ENCODE assay signal across 17 cellular contexts in genomic region chr14:96156804-96157760, GRCh38. TPM values are rescaled to one million over a fixed set of nuclear protein-coding genes. Genes with fewer than 3 reads are reported as not detected.
DNase-seq lines count a peak whose midpoint lies in the region; ATAC-seq, FAIRE-seq and TF ChIP-seq lines count a peak whose summit lies in the region.
"Had no signal": no experiment of that assay in that cellular context is flagged by ENCODE, and none has a peak within 500 bp of the region (broad histone marks: within the 10 kb centered on the region; RNA-seq: fewer than 3 reads in every experiment).

No MANE protein-coding gene starts in this region.

- H3K27me3 ChIP-seq in BE2C (no peaks in the 10 kb centered on the region), body of pancreas (no peaks in the 10 kb centered on the region), pancreas (no peaks in the 10 kb centered on the region)
- H3K27me3 ChIP-seq: BLaER1 had no signal

- DNase-seq in DMS153 (lab: John Stamatoyannopoulos, UW) (peak; percentile 12), DMS153 treated with DMSO at 0.1 percent for 48 hours (lab: John Stamatoyannopoulos, UW; ENCODE audit: unreplicated experiment) (no peak), BE2C (peak; percentile 67), body of pancreas (peak in 2 of 4 donors; percentile 34), pancreas (peak in 3 of 6 donors; percentile 20 to 29 (median 23)), MV-4-11 (lab: John Stamatoyannopoulos, UW) (no peak), cerebellar cortex (ENCODE audit: low spot score) (no peak)
- DNase-seq: CD8-positive, alpha-beta memory T cell; GM23248; NCI-H1436 treated with DMSO at 0.1 percent for 48 hours; NCI-H774 had no signal

- H3K9me3 ChIP-seq in BE2C (no peaks in the 10 kb centered on the region), body of pancreas (no peaks in the 10 kb centered on the region), pancreas (no peaks in the 10 kb centered on the region)
- H3K9me3 ChIP-seq: BLaER1 had no signal

- peak overlapping the region in 1 of 4 donors; percentile 32 for H3K27ac ChIP-seq in body of pancreas
- H3K27ac ChIP-seq in pancreas: no peak overlapping the region
- H3K27ac ChIP-seq: 22Rv1, BLaER1, GM23248 had no signal

- H3K4me1 ChIP-seq in BE2C: peaks cover 12% of the 10 kb centered on the region
- peaks cover 5% of the 10 kb centered on the region for H3K4me1 ChIP-seq in body of pancreas
- H3K4me1 ChIP-seq in pancreas: no peaks in the 10 kb centered on the region
- H3K4me1 ChIP-seq: BLaER1 had no signal

- H3K36me3 ChIP-seq in BE2C (no peaks in the 10 kb centered on the region), body of pancreas (replicated peaks in 1 of 2; ENCODE audit: insufficient read depth in 1 of 2, low read depth in 2 of 2) (no peaks in the 10 kb centered on the region), pancreas (no peaks in the 10 kb centered on the region)
- H3K36me3 ChIP-seq: BLaER1 had no signal

- TF ChIP-seq CTCF in BE2C (IDR thresholded peaks at IDR 0.05; ENCODE audit: low read depth, low read length) (no peak), body of pancreas (IDR thresholded peaks at IDR 0.05) (no peak), pancreas (IDR thresholded peaks at IDR 0.05) (no peak)

- H3K4me3 ChIP-seq in BE2C (ENCODE audit: low read depth, low read length) (no peak overlapping the region), body of pancreas (no peak overlapping the region), pancreas (no peak overlapping the region)
- H3K4me3 ChIP-seq: BLaER1, GM23248 had no signal

- peak; percentile 59 for ATAC-seq in body of pancreas
- peak; percentile 37 to 61 (median 56) for ATAC-seq in pancreas
- no peak for ATAC-seq in GM18498 (IDR thresholded peaks at IDR 0.05; ENCODE audit: unreplicated experiment)

- FAIRE-seq in pancreas (lab: Jason Lieb, UNC): no peak
- FAIRE-seq: GM18507 had no signal

- WGBS in body of pancreas, 2 donors: 72 to 77% methylated on average over 7 of the region's 7 CpGs
- 71 to 74% methylated on average over 7 of the region's 7 CpGs for WGBS in pancreas, 2 donors

- intact Hi-C loops in body of pancreas (cut with DNase I): no loop called here
- intact Hi-C loops in pancreas (cut with DNase I): no loop called here

- no peak for TF ChIP-seq POLR2A in body of pancreas (IDR thresholded peaks at IDR 0.05)

RNA-seq across cellular contexts. Expression of gene BDKRB2, which starts 47.6 kb away (rescaled TPM):
- polyA plus RNA-seq in BE2C (2012; ENCODE audit: insufficient read depth, insufficient read length, low read depth): 2.4 TPM
- 10 to 100 TPM in 1 of 2 donors, 1 to 10 TPM in 1; 9.6 to 11.4 TPM for total RNA-seq in body of pancreas
- 1 to 10 TPM; 3.8 to 7.3 (median 6.6) TPM for total RNA-seq in pancreas
- polyA plus RNA-seq in pancreas: 1 to 10 TPM; 3.9 to 9.6 TPM
- total RNA-seq: CD8-positive, alpha-beta memory T cell; SK-MEL-5 had no signal
- polyA plus RNA-seq: CD8-positive, alpha-beta memory T cell; IgD-negative memory B cell had no signal

Comparison
In these comparisons a context has a peak if more than half of its experiments do, and no peak if none do; other contexts are left out.
1. DNase-seq: peak in DMS153 (single experiment) and BE2C (single experiment); none in DMS153 treated with DMSO at 0.1 percent for 48 hours (single experiment), MV-4-11 (single experiment) and cerebellar cortex (single experiment).